In the genomic region with DNA sequence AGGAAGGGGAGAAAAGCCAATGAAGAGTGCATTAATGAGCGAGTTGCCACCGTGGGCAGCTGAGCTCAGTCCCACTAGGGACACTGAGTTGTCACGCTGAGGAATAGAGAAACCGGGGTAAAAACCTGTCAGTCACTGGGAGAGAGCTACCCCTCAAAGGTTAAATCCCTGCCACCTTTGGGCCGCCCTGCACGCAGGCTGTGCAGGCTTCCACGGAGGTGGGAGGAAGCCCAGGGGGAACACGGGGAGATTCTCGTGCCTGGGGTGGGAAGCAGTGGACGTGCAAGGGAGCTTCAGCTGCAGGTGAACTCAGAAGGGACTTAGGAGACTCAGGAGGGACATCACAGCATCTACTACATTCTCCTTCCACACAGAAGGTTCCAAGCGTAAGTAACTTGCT, we compare ENCODE assay signal across 1 cellular context.
TF ChIP-seq lines count a peak whose summit lies in the region.

No MANE protein-coding gene starts in this region.

TF ChIP-seq in IMR-90, 13 proteins besides CTCF, POLR2A, EP300 and RAD21 (continued from another document):
- TF ChIP-seq, protein P1, sequence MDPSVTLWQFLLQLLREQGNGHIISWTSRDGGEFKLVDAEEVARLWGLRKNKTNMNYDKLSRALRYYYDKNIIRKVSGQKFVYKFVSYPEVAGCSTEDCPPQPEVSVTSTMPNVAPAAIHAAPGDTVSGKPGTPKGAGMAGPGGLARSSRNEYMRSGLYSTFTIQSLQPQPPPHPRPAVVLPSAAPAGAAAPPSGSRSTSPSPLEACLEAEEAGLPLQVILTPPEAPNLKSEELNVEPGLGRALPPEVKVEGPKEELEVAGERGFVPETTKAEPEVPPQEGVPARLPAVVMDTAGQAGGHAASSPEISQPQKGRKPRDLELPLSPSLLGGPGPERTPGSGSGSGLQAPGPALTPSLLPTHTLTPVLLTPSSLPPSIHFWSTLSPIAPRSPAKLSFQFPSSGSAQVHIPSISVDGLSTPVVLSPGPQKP (IDR thresholded peaks at IDR 0.05; ENCODE audit: borderline replicate concordance, low read depth, low read length) = no peak
- no peak for TF ChIP-seq BHLHE40 (IDR thresholded peaks at IDR 0.05; ENCODE audit: low read depth, low read length)
- TF ChIP-seq, protein P2, sequence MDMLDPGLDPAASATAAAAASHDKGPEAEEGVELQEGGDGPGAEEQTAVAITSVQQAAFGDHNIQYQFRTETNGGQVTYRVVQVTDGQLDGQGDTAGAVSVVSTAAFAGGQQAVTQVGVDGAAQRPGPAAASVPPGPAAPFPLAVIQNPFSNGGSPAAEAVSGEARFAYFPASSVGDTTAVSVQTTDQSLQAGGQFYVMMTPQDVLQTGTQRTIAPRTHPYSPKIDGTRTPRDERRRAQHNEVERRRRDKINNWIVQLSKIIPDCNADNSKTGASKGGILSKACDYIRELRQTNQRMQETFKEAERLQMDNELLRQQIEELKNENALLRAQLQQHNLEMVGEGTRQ (IDR thresholded peaks at IDR 0.05; ENCODE audit: low read depth, low read length) = no peak
- TF ChIP-seq NFE2L2 (IDR thresholded peaks at IDR 0.05; ENCODE audit: low read depth, low read length) = no peak
- TF ChIP-seq CEBPB (IDR thresholded peaks at IDR 0.05; ENCODE audit: low read depth, low read length) = no peak
- TF ChIP-seq CHD1 (IDR thresholded peaks at IDR 0.05; ENCODE audit: low read depth, low read length) = no peak
